In genomic region chr10:33542747-33543505, GRCh38 we compare ENCODE assay signal across 21 cellular contexts.
DNase-seq lines count a peak whose midpoint lies in the region; ATAC-seq and TF ChIP-seq lines count a peak whose summit lies in the region.
"Had no signal": no experiment of that assay in that cellular context is flagged by ENCODE, and none has a peak within 500 bp of the region (broad histone marks: within the 10 kb centered on the region; RNA-seq: fewer than 3 reads in every experiment).

No MANE protein-coding gene starts in this region.

- TF ChIP-seq CTCF in mammary epithelial cell (conservative IDR thresholded peaks at IDR 0.05 in 1 of 2, IDR thresholded peaks at IDR 0.05 in 1 of 2; ENCODE audit: extremely low read depth in 1 of 2, insufficient read depth in 1 of 2, low read depth in 1 of 2, low read length in 2 of 2) (no peak), CD14-positive monocyte (IDR thresholded peaks at IDR 0.05) (no peak)

- H3K27ac ChIP-seq in ACC112 (ENCODE audit: low read depth, low read length) (peak overlapping the region; percentile 97), mammary epithelial cell (ENCODE audit: insufficient read depth, low read depth, low read length) (peak overlapping the region; percentile 97)
- H3K27ac ChIP-seq: esophagus squamous epithelium, hepatocyte, SJCRH30, spleen, thoracic aorta had no signal

- H3K4me3 ChIP-seq in ACC112 (ENCODE audit: low read depth, low read length), result peak overlapping the region; percentile 24; the same call in 1 of the 2 replicates
- no peak overlapping the region for H3K4me3 ChIP-seq in mammary epithelial cell (replicated peaks in 1 of 3; ENCODE audit: insufficient read depth in 1 of 3, low read depth in 2 of 3, low read length in 3 of 3)
- H3K4me3 ChIP-seq: esophagus squamous epithelium, hepatocyte, SJCRH30, spleen, thoracic aorta had no signal

- no peaks in the 10 kb centered on the region for H3K4me1 Mint-ChIP-seq in CD14-positive monocyte
- H3K4me1 Mint-ChIP-seq: activated naive CD8-positive, alpha-beta T cell treated with anti-CD3 and anti-CD28 coated beads, Interleukin-2, amount 50 U/mL, for 24 hours; CD4-positive, alpha-beta memory T cell; nephron had no signal

- dilution Hi-C loops in mammary epithelial cell (cut with HindIII; ENCODE audit: low sequenced_read_pairs), result no loop called here

- 50% methylated on average over 2 of the region's 2 CpGs for WGBS in mammary epithelial cell (ENCODE audit: low coverage, missing lambda C conversion rate)

- no peak overlapping the region for H3K27ac Mint-ChIP-seq in CD14-positive monocyte
- H3K27ac Mint-ChIP-seq: activated naive CD8-positive, alpha-beta T cell treated with anti-CD3 and anti-CD28 coated beads, Interleukin-2, amount 50 U/mL, for 24 hours; activated T-helper 2 cell treated with anti-CD3 and anti-CD28 coated beads, Interferon-gamma antibody, Interleukin-2, Interleukin-4, amounts not matched to agents 10 μg/mL and 5 μg/mL and 100 μg/mL, durations not matched to agents 14 hours and 24 hours and 36 hours; nephron; progenitor cell of endocrine pancreas had no signal

- in situ Hi-C loops in mammary epithelial cell (cut with MboI; ENCODE audit: low sequenced_read_pairs in 2 of 2), result no loop called here

- CTCF ChIA-PET in mammary epithelial cell (lab: Charles Lee; ENCODE audit: low non-redundant PET), result interaction anchor here (0.8 kb wide), 1 partner anchor 319 kb away, joined by 7 read pairs; no protein-coding TSS in a partner anchor

- peak overlapping the region; percentile 52 for H2AFZ ChIP-seq in ACC112 (ENCODE audit: low read length, unreplicated experiment)
- peak overlapping the region; percentile 73 for H2AFZ ChIP-seq in mammary epithelial cell (ENCODE audit: low read depth, low read length)
- H2AFZ ChIP-seq: hepatocyte had no signal

- peak; percentile 55 for DNase-seq in LHCN-M2 (ENCODE audit: low read depth)
- DNase-seq in mammary epithelial cell, result peak; percentile 84
- DNase-seq in foreskin melanocyte, result peak; percentile 14
- DNase-seq in stimulated activated CD4-positive, alpha-beta T cell treated with anti-CD3 and anti-CD28 coated beads, Interleukin-12 subunit alpha, Interleukin-12 subunit beta, amount 100 ng/mL, for 4 hours, result no peak
- DNase-seq in CD14-positive monocyte (ENCODE audit: low spot score), result no peak
- DNase-seq: activated naive CD8-positive, alpha-beta T cell treated with anti-CD3 and anti-CD28 coated beads, Interleukin-2, amount 50 U/mL, for 24 hours; CD4-positive, alpha-beta memory T cell; esophagus squamous epithelium; islet precursor cell; NCI-H2107; NCI-H526; SJCRH30; spleen had no signal

- no peaks in the 10 kb centered on the region for H3K79me2 ChIP-seq in ACC112 (ENCODE audit: control insufficient read depth, insufficient read depth, low read length, unreplicated experiment)
- H3K79me2 ChIP-seq in mammary epithelial cell (ENCODE audit: insufficient read depth, low read length), result no peaks in the 10 kb centered on the region
- H3K79me2 ChIP-seq: hepatocyte had no signal

- H3K36me3 ChIP-seq in ACC112 (ENCODE audit: insufficient read depth, low read length), result no peaks in the 10 kb centered on the region
- H3K36me3 ChIP-seq in mammary epithelial cell (ENCODE audit: insufficient read depth, low read length), result no peaks in the 10 kb centered on the region
- H3K36me3 ChIP-seq: esophagus squamous epithelium, SJCRH30, spleen, thoracic aorta had no signal

- H3K4me3 Mint-ChIP-seq in CD14-positive monocyte, result no peak overlapping the region
- H3K4me3 Mint-ChIP-seq: activated naive CD8-positive, alpha-beta T cell treated with anti-CD3 and anti-CD28 coated beads, Interleukin-2, amount 50 U/mL, for 24 hours; CD4-positive, alpha-beta memory T cell; nephron had no signal

- no peaks in the 10 kb centered on the region for H4K20me1 ChIP-seq in mammary epithelial cell (ENCODE audit: insufficient read depth, low read length)

- H3K36me3 Mint-ChIP-seq in CD14-positive monocyte, result no peaks in the 10 kb centered on the region
- H3K36me3 Mint-ChIP-seq: CD4-positive, alpha-beta memory T cell had no signal

- peak overlapping the region; percentile 44 for H3K9ac ChIP-seq in mammary epithelial cell (ENCODE audit: insufficient read depth, low read length)

- H3K9me3 ChIP-seq in mammary epithelial cell (replicated peaks; ENCODE audit: insufficient read depth, low read length), result no peaks in the 10 kb centered on the region
- H3K9me3 ChIP-seq: esophagus squamous epithelium, SJCRH30 had no signal

- H3K4me1 ChIP-seq in ACC112 (ENCODE audit: control insufficient read depth, insufficient read depth, low read length, unreplicated experiment) (peaks cover 16% of the 10 kb centered on the region), mammary epithelial cell (ENCODE audit: insufficient read depth, low read length) (peaks cover 22% of the 10 kb centered on the region)
- H3K4me1 ChIP-seq: esophagus squamous epithelium, SJCRH30, spleen had no signal

- peaks cover 0 to 12% (median 8%) of the 10 kb centered on the region in 7 donors for H3K9me3 Mint-ChIP-seq in CD14-positive monocyte
- H3K9me3 Mint-ChIP-seq: activated T-helper 2 cell treated with anti-CD3 and anti-CD28 coated beads, Interferon-gamma antibody, Interleukin-2, Interleukin-4, amounts not matched to agents 10 μg/mL and 5 μg/mL and 100 μg/mL, durations not matched to agents 14 hours and 24 hours and 36 hours had no signal

- intact Hi-C loops in mammary epithelial cell (cut with micrococcal nuclease) (loop anchor here (2.0 to 10.0 kb wide), 3 partner anchors 36 to 352 kb away; partner anchors contain the start of gene NRP1), CD14-positive monocyte (cut with micrococcal nuclease) (no loop called here)

- ATAC-seq in GM21717 (IDR thresholded peaks at IDR 0.05; ENCODE audit: unreplicated experiment) (no peak), HG02852 (IDR thresholded peaks at IDR 0.05; ENCODE audit: unreplicated experiment) (no peak)
- ATAC-seq: activated naive CD8-positive, alpha-beta T cell treated with anti-CD3 and anti-CD28 coated beads, Interleukin-2, amount 50 U/mL, for 24 hours had no signal

- TSS peak; percentile 87 for BruUV-seq in mammary epithelial cell (replicated peaks; lab: Mats Ljungman, UMichigan)

- no peaks in the 10 kb centered on the region for H3K27me3 ChIP-seq in ACC112 (ENCODE audit: insufficient read depth, low read length)
- H3K27me3 ChIP-seq in mammary epithelial cell (ENCODE audit: insufficient read depth, low read length), result no peaks in the 10 kb centered on the region
- H3K27me3 ChIP-seq: esophagus squamous epithelium, hepatocyte, SJCRH30, spleen had no signal

- peaks cover 1 to 18% (median 9%) of the 10 kb centered on the region in 3 donors for H3K27me3 Mint-ChIP-seq in CD14-positive monocyte (ENCODE audit: low read depth in 3 of 3)

- peak overlapping the region; percentile 20 for H3K4me2 ChIP-seq in mammary epithelial cell (ENCODE audit: insufficient read depth, low read depth, low read length)
- H3K4me2 ChIP-seq: hepatocyte had no signal

Comparison
In these comparisons a context has a peak if more than half of its experiments do, and no peak if none do; other contexts are left out.
1. DNase-seq: peak in LHCN-M2 (single experiment), mammary epithelial cell (single experiment) and foreskin melanocyte (single experiment); none in stimulated activated CD4-positive, alpha-beta T cell treated with anti-CD3 and anti-CD28 coated beads, Interleukin-12 subunit alpha, Interleukin-12 subunit beta, amount 100 ng/mL, for 4 hours (single experiment) and CD14-positive monocyte (single experiment).